15 cellular contexts compared by ENCODE assay signal in genomic region chr14:99213101-99213500, GRCh38. TPM values are rescaled to one million over a fixed set of nuclear protein-coding genes. Genes with fewer than 3 reads are reported as not detected.
A peak's percentile ranks its signal among the peaks of the same experiment; 100 is the strongest.
DNase-seq lines count a peak whose midpoint lies in the region; ATAC-seq lines count a peak whose summit lies in the region.
"Had no signal": no experiment of that assay in that cellular context is flagged by ENCODE, and none has a peak within 500 bp of the region (broad histone marks: within the 10 kb centered on the region; RNA-seq: fewer than 3 reads in every experiment).

No MANE protein-coding gene starts in this region.

- H3K4me1 Mint-ChIP-seq in activated naive CD8-positive, alpha-beta T cell treated with anti-CD3 and anti-CD28 coated beads, Interleukin-2, amount 10 ng/mL, durations not matched to agents 7 days and 5 days: peaks cover 81% of the 10 kb centered on the region

- H3K27me3 Mint-ChIP-seq in activated naive CD8-positive, alpha-beta T cell treated with anti-CD3 and anti-CD28 coated beads, Interleukin-2, amount 10 ng/mL, durations not matched to agents 7 days and 5 days: no peaks in the 10 kb centered on the region

- no peaks in the 10 kb centered on the region for H3K9me3 Mint-ChIP-seq in activated naive CD8-positive, alpha-beta T cell treated with anti-CD3 and anti-CD28 coated beads, Interleukin-2, amount 10 ng/mL, durations not matched to agents 7 days and 5 days

- H3K27ac Mint-ChIP-seq in activated naive CD8-positive, alpha-beta T cell treated with anti-CD3 and anti-CD28 coated beads, Interleukin-2, amount 10 ng/mL, durations not matched to agents 7 days and 5 days: peak overlapping the region; percentile 82

- H3K4me3 Mint-ChIP-seq in activated naive CD8-positive, alpha-beta T cell treated with anti-CD3 and anti-CD28 coated beads, Interleukin-2, amount 10 ng/mL, durations not matched to agents 7 days and 5 days: peak overlapping the region; percentile 79

- H3K36me3 Mint-ChIP-seq in activated naive CD8-positive, alpha-beta T cell treated with anti-CD3 and anti-CD28 coated beads, Interleukin-2, amount 10 ng/mL, durations not matched to agents 7 days and 5 days: peaks cover 14% of the 10 kb centered on the region

- no peak for ATAC-seq in activated naive CD8-positive, alpha-beta T cell treated with anti-CD3 and anti-CD28 coated beads, Interleukin-2, amount 10 ng/mL, durations not matched to agents 7 days and 5 days (ENCODE audit: low read depth)

- peak; percentile 52 to 68 for DNase-seq in activated CD4-positive, alpha-beta T cell treated with anti-CD3 and anti-CD28 coated beads for 4 hours
- DNase-seq in activated CD4-positive, alpha-beta T cell treated with anti-CD3 and anti-CD28 coated beads, Interleukin-2, amount 50 U/mL, for 1 hour: no peak
- peak; percentile 72 for DNase-seq in activated CD4-positive, alpha-beta T cell treated with anti-CD3 and anti-CD28 coated beads for 48 hours
- DNase-seq in activated naive CD8-positive, alpha-beta T cell treated with anti-CD3 and anti-CD28 coated beads, Interleukin-2, amount 10 ng/mL, durations not matched to agents 7 days and 5 days: no peak
- DNase-seq in stimulated activated CD4-positive, alpha-beta T cell treated with anti-CD3 and anti-CD28 coated beads, Interleukin-4, amount 100 ng/mL, for 1 hour: peak; percentile 58
- DNase-seq in DMS153 (lab: John Stamatoyannopoulos, UW) (no peak), NCI-H1694 (lab: John Stamatoyannopoulos, UW) (no peak), RKO (ENCODE audit: low spot score) (no peak)
- DNase-seq: brain microvascular endothelial cell, GF-D8, left ventricle myocardium inferior, NCI-H1417 treated with DMSO at 0.1 percent for 48 hours, NCI-H2227 treated with DMSO at 0.1 percent for 48 hours, small intestine, testis had no signal

- POLR2A ChIA-PET in activated naive CD8-positive, alpha-beta T cell treated with anti-CD3 and anti-CD28 coated beads, Interleukin-2, amount 10 ng/mL, durations not matched to agents 7 days and 5 days (lab: Charles Lee): interaction anchor here (0.6 to 1.7 kb wide), 5 partner anchors 11 to 504 kb away, joined by 3 to 6 read pairs (median 4); no protein-coding TSS in a partner anchor

RNA-seq across cellular contexts. Expression of gene BCL11B, which starts 58.9 kb away (rescaled TPM):
- total RNA-seq in activated naive CD8-positive, alpha-beta T cell treated with anti-CD3 and anti-CD28 coated beads, Interleukin-2, amount 10 ng/mL, durations not matched to agents 7 days and 5 days: 100 to 1,000 TPM in 1 of 2 experiments, 10 to 100 TPM in 1; 99.5 to 104 TPM

Comparison
In these comparisons a context has a peak if more than half of its experiments do, and no peak if none do; other contexts are left out.
1. DNase-seq: peak in activated CD4-positive, alpha-beta T cell treated with anti-CD3 and anti-CD28 coated beads for 4 hours (2 of 2), activated CD4-positive, alpha-beta T cell treated with anti-CD3 and anti-CD28 coated beads for 48 hours (single experiment) and stimulated activated CD4-positive, alpha-beta T cell treated with anti-CD3 and anti-CD28 coated beads, Interleukin-4, amount 100 ng/mL, for 1 hour (single experiment); none in activated CD4-positive, alpha-beta T cell treated with anti-CD3 and anti-CD28 coated beads, Interleukin-2, amount 50 U/mL, for 1 hour (single experiment), activated naive CD8-positive, alpha-beta T cell treated with anti-CD3 and anti-CD28 coated beads, Interleukin-2, amount 10 ng/mL, durations not matched to agents 7 days and 5 days (single experiment), DMS153 (single experiment), NCI-H1694 (single experiment) and RKO (single experiment).